22 cellular contexts compared by ENCODE assay signal in the genomic region with DNA sequence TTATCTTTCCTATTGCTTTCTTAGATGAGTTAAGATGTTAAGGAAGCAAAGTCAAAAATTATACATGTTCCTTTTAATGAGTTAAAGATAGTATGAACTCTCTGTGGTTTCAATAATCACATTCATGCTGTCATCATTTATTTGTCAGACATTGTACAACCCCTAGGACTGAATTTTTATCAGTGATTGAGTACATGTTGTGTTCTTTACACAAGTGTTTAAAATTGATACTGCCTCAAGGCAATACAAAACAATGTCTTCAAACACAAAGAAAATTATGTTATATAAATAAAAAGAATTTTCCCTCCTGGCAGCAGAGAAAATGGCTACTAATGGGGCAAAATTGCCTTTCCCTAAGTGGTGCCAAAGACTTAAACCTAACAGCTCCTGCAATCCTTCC. TPM values are rescaled to one million over a fixed set of nuclear protein-coding genes. Genes with fewer than 3 reads are reported as not detected.
DNase-seq lines count a peak whose midpoint lies in the region; ATAC-seq, FAIRE-seq and TF ChIP-seq lines count a peak whose summit lies in the region.
"Had no signal": no experiment of that assay in that cellular context is flagged by ENCODE, and none has a peak within 500 bp of the region (broad histone marks: within the 10 kb centered on the region; RNA-seq: fewer than 3 reads in every experiment).

No MANE protein-coding gene starts in this region.

- H3K36me3 ChIP-seq in left ventricle myocardium inferior (peaks cover 58% of the 10 kb centered on the region), heart left ventricle (peaks cover 0 to 76% (median 32%) of the 10 kb centered on the region in 9 donors), pancreas (no peaks in the 10 kb centered on the region)
- H3K36me3 ChIP-seq: BLaER1 treated with 17β-estradiol and CSF1 and Interleukin-3, amounts not matched to agents 10 nM and 100 nM had no signal

- H3K4me1 ChIP-seq in left ventricle myocardium inferior: peaks cover 16% of the 10 kb centered on the region
- peaks cover 0 to 10% (median 0%) of the 10 kb centered on the region in 12 donors for H3K4me1 ChIP-seq in heart left ventricle
- no peaks in the 10 kb centered on the region for H3K4me1 ChIP-seq in pancreas
- H3K4me1 ChIP-seq: BLaER1 treated with 17β-estradiol and CSF1 and Interleukin-3, amounts not matched to agents 10 nM and 100 nM had no signal

- FAIRE-seq in islet of Langerhans (lab: Jason Lieb, UNC) (peak; percentile 5), pancreas (lab: Jason Lieb, UNC) (peak; percentile 32)
- FAIRE-seq: A204.1, D721Med, G401.6, GM12891, GM19239 had no signal

- TF ChIP-seq POLR2A in heart left ventricle (IDR thresholded peaks at IDR 0.05): no peak

- intact Hi-C loops in left ventricle myocardium inferior (cut with micrococcal nuclease) (no loop called here), heart left ventricle (cut with DNase I) (no loop called here), pancreas (cut with DNase I) (no loop called here)

- TF ChIP-seq CTCF in left ventricle myocardium inferior (IDR thresholded peaks at IDR 0.05; ENCODE audit: borderline replicate concordance) (no peak), heart left ventricle (IDR thresholded peaks at IDR 0.05) (no peak), pancreas (IDR thresholded peaks at IDR 0.05) (no peak)

- H3K27me3 ChIP-seq in left ventricle myocardium inferior (ENCODE audit: low read depth) (no peaks in the 10 kb centered on the region), heart left ventricle (no peaks in the 10 kb centered on the region), pancreas (no peaks in the 10 kb centered on the region)
- H3K27me3 ChIP-seq: BLaER1 treated with 17β-estradiol and CSF1 and Interleukin-3, amounts not matched to agents 10 nM and 100 nM had no signal

- no peak overlapping the region for H3K4me3 ChIP-seq in left ventricle myocardium inferior
- no peak overlapping the region for H3K4me3 ChIP-seq in heart left ventricle
- no peak overlapping the region for H3K4me3 ChIP-seq in pancreas
- H3K4me3 ChIP-seq: BLaER1 treated with 17β-estradiol and CSF1 and Interleukin-3, amounts not matched to agents 10 nM and 100 nM had no signal

- ATAC-seq in heart left ventricle (no peak), pancreas (no peak)
- ATAC-seq: CD8-positive, alpha-beta T cell had no signal

- H3K9me3 ChIP-seq in left ventricle myocardium inferior (replicated peaks) (no peaks in the 10 kb centered on the region), heart left ventricle (no peaks in the 10 kb centered on the region), pancreas (no peaks in the 10 kb centered on the region)

- H3K27ac ChIP-seq in left ventricle myocardium inferior (replicated peaks) (peak overlapping the region; percentile 25), heart left ventricle (no peak overlapping the region), pancreas (no peak overlapping the region)
- H3K27ac ChIP-seq: BLaER1 treated with 17β-estradiol and CSF1 and Interleukin-3, amounts not matched to agents 10 nM and 100 nM; C4-2B had no signal

- DNase-seq in left ventricle myocardium inferior: no peak
- DNase-seq in heart left ventricle: no peak
- no peak for DNase-seq in pancreas
- DNase-seq in NCI-H1930 (lab: John Stamatoyannopoulos, UW): no peak
- no peak for DNase-seq in superior temporal gyrus (ENCODE audit: extremely low spot score)
- DNase-seq: 8988T; ACHN; Caco-2; Calu3; CD4-positive, alpha-beta T cell; CD8-positive, alpha-beta T cell; DMS79 treated with DMSO at 0.1 percent for 48 hours; GF-D8 had no signal

RNA-seq across cellular contexts. Expression of gene KCNJ8, which starts 34.6 kb away (rescaled TPM):
- 51.3 TPM for total RNA-seq in left ventricle myocardium inferior
- 100 to 1,000 TPM in 1 of 9 donors, 10 to 100 TPM in 8; 42.7 to 147 (median 56.5) TPM for total RNA-seq in heart left ventricle
- 10 to 100 TPM; 17.0 to 89.6 TPM for polyA plus RNA-seq in heart left ventricle
- 10 to 100 TPM; 17.3 to 28.8 (median 25.2) TPM for total RNA-seq in pancreas
- 10 to 100 TPM in 1 of 2 donors, 1 to 10 TPM in 1; 7.9 to 19.4 TPM for polyA plus RNA-seq in pancreas
- total RNA-seq: A673; Calu3; CD4-positive, alpha-beta T cell; CD8-positive, alpha-beta T cell had no signal
